Comparison of ENCODE assay signal across 8 cellular contexts in genomic region chr9:128733256-128733655, GRCh38. TPM values are rescaled to one million over a fixed set of nuclear protein-coding genes. Genes with fewer than 3 reads are reported as not detected.
DNase-seq lines count a peak whose midpoint lies in the region; TF ChIP-seq lines count a peak whose summit lies in the region.

No MANE protein-coding gene starts in this region.

- intact Hi-C loops in dorsolateral prefrontal cortex (cut with DNase I), result loop anchor here in 1 of 2 donors (5.0 kb wide), 2 partner anchors 54 to 89 kb away; partner anchors contain the start of gene TBC1D13

- TF ChIP-seq CTCF in dorsolateral prefrontal cortex (IDR thresholded peaks at IDR 0.05 in 54 of 56, conservative IDR thresholded peaks at IDR 0.05 in 2 of 56; ENCODE audit: low read depth in 1 of 56, partially characterized antibody in 56 of 56), result peak in 55 of 56 donors; percentile 26 to 74 (median 59)

- H3K27ac ChIP-seq in dorsolateral prefrontal cortex, result peak overlapping the region in 43 of 59 donors; percentile 0 to 82 (median 61)

- H3K27me3 ChIP-seq in dorsolateral prefrontal cortex, result no peaks in the 10 kb centered on the region

- peak overlapping the region in 4 of 59 donors; percentile 5 to 20 (median 12) for H3K4me3 ChIP-seq in dorsolateral prefrontal cortex

- peak; percentile 97 for DNase-seq in ELF-1 (ENCODE audit: low read depth, low spot score)
- DNase-seq in LoVo (ENCODE audit: low spot score), result peak; percentile 84
- peak; percentile 88 for DNase-seq in RPMI7951 (ENCODE audit: low read depth)
- DNase-seq in dorsolateral prefrontal cortex, result peak in 9 of 10 donors; percentile 37 to 72 (median 62)
- DNase-seq in lung microvascular endothelial cell (ENCODE audit: low read depth in 2 of 2), result peak; percentile 82 to 86
- DNase-seq in ureter (ENCODE audit: low spot score), result peak; percentile 66
- no peak for DNase-seq in GOT3 (lab: John Stamatoyannopoulos, UW)
- no peak for DNase-seq in NCI-H1436 (lab: John Stamatoyannopoulos, UW)

RNA-seq across cellular contexts. Expression of gene ZDHHC12, which starts 9.3 kb away (rescaled TPM):
- 68.1 and 69.2 TPM in 2 replicates for total RNA-seq in RPMI7951 (2014; rRNA removed; shearing (Covaris generic))
- total RNA-seq in dorsolateral prefrontal cortex (1 to 10 TPM; 1.9 to 8.9 (median 4.8) TPM), lung microvascular endothelial cell (43.4 and 44.6 TPM in 2 replicates), ureter (26.3 TPM)

RNA-seq across cellular contexts. Expression of gene PKN3, which starts 31.0 kb away (rescaled TPM):
- total RNA-seq in RPMI7951 (2014; rRNA removed; shearing (Covaris generic)), result 6.1 and 6.6 TPM in 2 replicates
- total RNA-seq in dorsolateral prefrontal cortex, result 1 to 10 TPM; 1.0 to 8.5 (median 3.1) TPM
- 8.1 and 8.9 TPM in 2 replicates for total RNA-seq in lung microvascular endothelial cell
- total RNA-seq in ureter, result 11.1 TPM

RNA-seq across cellular contexts. Expression of gene ZER1, which starts 38.5 kb away (rescaled TPM):
- 13.7 and 15.4 TPM in 2 replicates for total RNA-seq in RPMI7951 (2014; rRNA removed; shearing (Covaris generic))
- total RNA-seq in dorsolateral prefrontal cortex, result 100 to 1,000 TPM in 117 of 120 experiments, 10 to 100 TPM in 3; 87.6 to 198 (median 135) TPM
- total RNA-seq in lung microvascular endothelial cell, result 11.1 and 12.7 TPM in 2 replicates
- total RNA-seq in ureter, result 46.6 TPM

RNA-seq across cellular contexts. Expression of gene SET, which starts 44.2 kb away (rescaled TPM):
- 266 and 329 TPM in 2 replicates for total RNA-seq in RPMI7951 (2014; rRNA removed; shearing (Covaris generic))
- total RNA-seq in dorsolateral prefrontal cortex (100 to 1,000 TPM; 147 to 261 (median 187) TPM), lung microvascular endothelial cell (308 and 320 TPM in 2 replicates), ureter (390 TPM)

RNA-seq across cellular contexts. Expression of gene TBC1D13, which starts 53.8 kb away (rescaled TPM):
- total RNA-seq in RPMI7951 (2014; rRNA removed; shearing (Covaris generic)), result 6.4 and 8.7 TPM in 2 replicates
- total RNA-seq in dorsolateral prefrontal cortex, result 10 to 100 TPM; 32.1 to 59.0 (median 40.5) TPM
- total RNA-seq in lung microvascular endothelial cell, result 8.9 and 13.1 TPM in 2 replicates
- 33.6 TPM for total RNA-seq in ureter

Comparison
In these comparisons a context has a peak if more than half of its experiments do, and no peak if none do; other contexts are left out.
1. DNase-seq: peak in ELF-1 (single experiment), LoVo (single experiment), RPMI7951 (single experiment), dorsolateral prefrontal cortex (9 of 10), lung microvascular endothelial cell (2 of 2) and ureter (single experiment); none in GOT3 (single experiment) and NCI-H1436 (single experiment).